13 cellular contexts compared by ENCODE assay signal in the genomic region with DNA sequence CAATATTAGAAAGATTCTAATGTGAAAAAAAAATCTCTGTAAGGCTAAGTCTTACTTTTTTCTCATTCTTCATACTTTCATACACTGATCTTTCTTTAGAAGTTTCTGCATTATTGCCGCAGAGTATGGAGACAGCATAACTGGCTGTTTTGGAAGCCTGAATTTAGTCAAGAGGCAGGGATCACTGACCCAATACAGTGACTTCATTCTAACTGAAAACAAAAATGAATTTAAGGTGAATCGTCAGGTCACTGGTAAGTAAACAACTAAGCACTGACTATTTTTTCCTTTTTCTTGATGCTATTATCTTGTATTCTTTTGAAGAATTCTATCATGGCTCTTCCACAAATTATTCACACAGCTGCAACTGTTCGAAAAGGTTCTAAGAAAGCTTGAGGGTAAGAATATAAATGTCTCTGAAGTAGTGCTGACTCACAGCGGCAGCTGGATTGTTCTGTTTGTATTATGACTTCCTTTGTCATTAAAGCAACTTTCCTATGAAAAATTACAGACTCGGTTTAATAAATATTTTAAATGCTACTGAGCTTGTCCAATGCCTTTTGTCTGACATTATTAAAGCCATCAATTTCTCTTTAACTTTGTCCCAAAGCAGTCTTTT.
A peak's percentile ranks its signal among the peaks of the same experiment; 100 is the strongest.
DNase-seq lines count a peak whose midpoint lies in the region; ATAC-seq and TF ChIP-seq lines count a peak whose summit lies in the region.
"Had no signal": no experiment of that assay in that cellular context is flagged by ENCODE, and none has a peak within 500 bp of the region (broad histone marks: within the 10 kb centered on the region; RNA-seq: fewer than 3 reads in every experiment).

No MANE protein-coding gene starts in this region.

- no peaks in the 10 kb centered on the region for H3K27me3 Mint-ChIP-seq in neural progenitor cell (ENCODE audit: insufficient read depth, low read depth)
- no peaks in the 10 kb centered on the region for H3K27me3 Mint-ChIP-seq in natural killer cell treated with Interleukin-12 subunit alpha and Interleukin-12 subunit beta and Interleukin-15 and Interleukin-18, amount 100 ng/mL, for 72 hours

- H3K4me1 Mint-ChIP-seq in neural progenitor cell: peaks cover 10% of the 10 kb centered on the region
- H3K4me1 Mint-ChIP-seq in natural killer cell treated with Interleukin-12 subunit alpha and Interleukin-12 subunit beta and Interleukin-15 and Interleukin-18, amount 100 ng/mL, for 72 hours (ENCODE audit: low read depth in 2 of 2): no peaks in the 10 kb centered on the region

- H3K79me2 ChIP-seq in neural progenitor cell (ENCODE audit: low read depth): no peaks in the 10 kb centered on the region

- H3K4me1 ChIP-seq in neural progenitor cell: no peaks in the 10 kb centered on the region
- H3K4me1 ChIP-seq: esophagus squamous epithelium, right atrium auricular region had no signal

- H3K27ac Mint-ChIP-seq in neural progenitor cell: peak overlapping the region; percentile 37
- no peak overlapping the region for H3K27ac Mint-ChIP-seq in natural killer cell treated with Interleukin-12 subunit alpha and Interleukin-12 subunit beta and Interleukin-15 and Interleukin-18, amount 100 ng/mL, for 72 hours

- no peaks in the 10 kb centered on the region for H3K36me3 ChIP-seq in neural progenitor cell
- H3K36me3 ChIP-seq: esophagus squamous epithelium, right atrium auricular region had no signal

- peak overlapping the region; percentile 12 for H2AFZ ChIP-seq in neural progenitor cell (replicated peaks)

- H3K27ac ChIP-seq in neural progenitor cell: no peak overlapping the region
- H3K27ac ChIP-seq: esophagus squamous epithelium, right atrium auricular region had no signal

- no peaks in the 10 kb centered on the region for H4K20me1 ChIP-seq in neural progenitor cell (ENCODE audit: low read depth)

- no peaks in the 10 kb centered on the region for H3K36me3 Mint-ChIP-seq in neural progenitor cell
- no peaks in the 10 kb centered on the region for H3K36me3 Mint-ChIP-seq in natural killer cell treated with Interleukin-12 subunit alpha and Interleukin-12 subunit beta and Interleukin-15 and Interleukin-18, amount 100 ng/mL, for 72 hours

- ATAC-seq in GM18867 (IDR thresholded peaks at IDR 0.05; ENCODE audit: unreplicated experiment): peak; percentile 37
- ATAC-seq in natural killer cell treated with Interleukin-12 subunit alpha and Interleukin-12 subunit beta and Interleukin-15 and Interleukin-18, amount 100 ng/mL, for 72 hours: no peak
- no peak for ATAC-seq in GM19324 (IDR thresholded peaks at IDR 0.05; ENCODE audit: low FRiP score, unreplicated experiment)

- no peak overlapping the region for H3K9ac ChIP-seq in neural progenitor cell

- no peaks in the 10 kb centered on the region for H3F3A ChIP-seq in neural progenitor cell (ENCODE audit: low read depth)

- H3K9me3 ChIP-seq in neural progenitor cell (ENCODE audit: low read depth): no peaks in the 10 kb centered on the region
- H3K9me3 ChIP-seq: esophagus squamous epithelium, right atrium auricular region had no signal

- no peak overlapping the region for H3K4me2 ChIP-seq in neural progenitor cell

- H3K27me3 ChIP-seq in neural progenitor cell: no peaks in the 10 kb centered on the region
- H3K27me3 ChIP-seq: esophagus squamous epithelium, right atrium auricular region had no signal

- no peak overlapping the region for H3K4me3 Mint-ChIP-seq in neural progenitor cell
- no peak overlapping the region for H3K4me3 Mint-ChIP-seq in natural killer cell treated with Interleukin-12 subunit alpha and Interleukin-12 subunit beta and Interleukin-15 and Interleukin-18, amount 100 ng/mL, for 72 hours

- TF ChIP-seq CTCF in choroid plexus epithelial cell (conservative IDR thresholded peaks at IDR 0.05; ENCODE audit: low read depth, low read length) (no peak), neural progenitor cell (IDR thresholded peaks at IDR 0.05) (no peak)

- H3K9me3 Mint-ChIP-seq in neural progenitor cell: no peaks in the 10 kb centered on the region
- peaks cover 9% of the 10 kb centered on the region for H3K9me3 Mint-ChIP-seq in natural killer cell treated with Interleukin-12 subunit alpha and Interleukin-12 subunit beta and Interleukin-15 and Interleukin-18, amount 100 ng/mL, for 72 hours

- DNase-seq in NCI-H1417 (lab: John Stamatoyannopoulos, UW) (peak in 2 of 3 experiments; percentile 9 to 59), choroid plexus epithelial cell (ENCODE audit: low read depth) (peak; percentile 76), neural progenitor cell (ENCODE audit: low spot score) (no peak), GOT3 (lab: John Stamatoyannopoulos, UW) (no peak), NCI-H146 treated with DMSO at 0.1 percent for 48 hours (lab: John Stamatoyannopoulos, UW; ENCODE audit: unreplicated experiment) (no peak)
- no peak for DNase-seq in natural killer cell treated with Interleukin-12 subunit alpha and Interleukin-12 subunit beta and Interleukin-15 and Interleukin-18, amount 100 ng/mL, for 72 hours (ENCODE audit: low spot score)
- DNase-seq: anterior cingulate cortex, esophagus squamous epithelium, KG1, NCI-H526 had no signal

- H3K4me3 ChIP-seq in choroid plexus epithelial cell (ENCODE audit: low read depth, low read length): no peak overlapping the region
- no peak overlapping the region for H3K4me3 ChIP-seq in neural progenitor cell
- H3K4me3 ChIP-seq: esophagus squamous epithelium, right atrium auricular region had no signal

Comparison
In these comparisons a context has a peak if more than half of its experiments do, and no peak if none do; other contexts are left out.
1. DNase-seq: peak in NCI-H1417 (2 of 3) and choroid plexus epithelial cell (single experiment); none in neural progenitor cell (single experiment), GOT3 (single experiment), natural killer cell treated with Interleukin-12 subunit alpha and Interleukin-12 subunit beta and Interleukin-15 and Interleukin-18, amount 100 ng/mL, for 72 hours (single experiment) and NCI-H146 treated with DMSO at 0.1 percent for 48 hours (single experiment).